In genomic region chr2:121209014-121209610, GRCh38 we compare ENCODE assay signal across 14 cellular contexts.
DNase-seq lines count a peak whose midpoint lies in the region; ATAC-seq and TF ChIP-seq lines count a peak whose summit lies in the region.
"Had no signal": no experiment of that assay in that cellular context is flagged by ENCODE, and none has a peak within 500 bp of the region (broad histone marks: within the 10 kb centered on the region; RNA-seq: fewer than 3 reads in every experiment).

No MANE protein-coding gene starts in this region.

- no TSS peak for BruUV-seq in MCF 10A (replicated peaks; lab: Mats Ljungman, UMichigan)

- CTCF ChIA-PET in MCF 10A (lab: Yijun Ruan, JAX): interaction anchor here (0.6 to 1.5 kb wide), 5 partner anchors 11 to 124 kb away, joined by 3 to 4 read pairs (median 3); no protein-coding TSS in a partner anchor
- CTCF ChIA-PET in CD4-positive, alpha-beta memory T cell (lab: Charles Lee; ENCODE audit: partially characterized antibody): interaction anchor here (0.9 kb wide), 1 partner anchor 132 kb away, joined by 3 read pairs; no protein-coding TSS in a partner anchor

- H3K27me3 ChIP-seq in breast epithelium (no peaks in the 10 kb centered on the region), endodermal cell (ENCODE audit: control insufficient read depth, insufficient read depth, low read length, poor library complexity, severe bottlenecking) (no peaks in the 10 kb centered on the region), spleen (replicated peaks in 1 of 7) (peaks cover 0 to 7% (median 0%) of the 10 kb centered on the region in 7 donors)
- no peaks in the 10 kb centered on the region for H3K27me3 ChIP-seq in CD4-positive, alpha-beta memory T cell (ENCODE audit: insufficient read depth, low read length)

- no peak overlapping the region for H3K4me3 Mint-ChIP-seq in MCF 10A (ENCODE audit: unreplicated experiment)
- no peak overlapping the region for H3K4me3 Mint-ChIP-seq in endodermal cell
- H3K4me3 Mint-ChIP-seq in CD4-positive, alpha-beta memory T cell: no peak overlapping the region
- H3K4me3 Mint-ChIP-seq: CD14-positive monocyte; CD8-positive, alpha-beta memory T cell had no signal

- H3K36me3 ChIP-seq in breast epithelium: no peaks in the 10 kb centered on the region
- no peaks in the 10 kb centered on the region for H3K36me3 ChIP-seq in endodermal cell (ENCODE audit: control insufficient read depth, insufficient read depth, low read length)
- H3K36me3 ChIP-seq in spleen: no peaks in the 10 kb centered on the region
- H3K36me3 ChIP-seq in CD4-positive, alpha-beta memory T cell (ENCODE audit: insufficient read depth, low read length): no peaks in the 10 kb centered on the region

- H3K9me3 Mint-ChIP-seq in MCF 10A (ENCODE audit: unreplicated experiment) (no peaks in the 10 kb centered on the region), endodermal cell (no peaks in the 10 kb centered on the region)
- H3K9me3 Mint-ChIP-seq in CD4-positive, alpha-beta memory T cell: no peaks in the 10 kb centered on the region
- H3K9me3 Mint-ChIP-seq: CD8-positive, alpha-beta memory T cell had no signal

- ATAC-seq in HG03521 (IDR thresholded peaks at IDR 0.05; ENCODE audit: unreplicated experiment) (no peak), GM19455 (IDR thresholded peaks at IDR 0.05; ENCODE audit: unreplicated experiment) (no peak)
- ATAC-seq: HCT116 had no signal

- H3K9me3 ChIP-seq in breast epithelium (no peaks in the 10 kb centered on the region), endodermal cell (ENCODE audit: control insufficient read depth, low read length) (no peaks in the 10 kb centered on the region), spleen (no peaks in the 10 kb centered on the region)
- H3K9me3 ChIP-seq in CD4-positive, alpha-beta memory T cell (ENCODE audit: control insufficient read depth in 1 of 2, low read length in 2 of 2): no peaks in the 10 kb centered on the region

- no peaks in the 10 kb centered on the region for H3K4me1 ChIP-seq in breast epithelium
- H3K4me1 ChIP-seq in endodermal cell (ENCODE audit: control insufficient read depth, insufficient read depth, low read length): peaks cover 21% of the 10 kb centered on the region
- no peaks in the 10 kb centered on the region for H3K4me1 ChIP-seq in spleen
- no peaks in the 10 kb centered on the region for H3K4me1 ChIP-seq in CD4-positive, alpha-beta memory T cell (ENCODE audit: insufficient read depth, low read length)

- 94 to 100% methylated on average over 2 to 13 of the region's 13 CpGs for WGBS in endodermal cell (ENCODE audit: insufficient coverage in 1 of 2, insufficient read length in 1 of 2), 2 experiments
- 80 to 91% (median 89%) methylated on average over 9 to 13 of the region's 13 CpGs for WGBS in spleen, 5 donors

- H3K4me3 ChIP-seq in breast epithelium (no peak overlapping the region), endodermal cell (ENCODE audit: low read length) (no peak overlapping the region), spleen (no peak overlapping the region)
- H3K4me3 ChIP-seq in CD4-positive, alpha-beta memory T cell (ENCODE audit: low read length in 2 of 2): no peak overlapping the region

- H3K27ac ChIP-seq in breast epithelium (no peak overlapping the region), endodermal cell (ENCODE audit: low read depth, low read length) (no peak overlapping the region), spleen (no peak overlapping the region)
- no peak overlapping the region for H3K27ac ChIP-seq in CD4-positive, alpha-beta memory T cell (ENCODE audit: low read depth, low read length)
- H3K27ac ChIP-seq: 22Rv1 had no signal

- DNase-seq in MCF 10A (ENCODE audit: unreplicated experiment) (no peak), breast epithelium (ENCODE audit: low spot score in 2 of 2) (no peak), endodermal cell (peak; percentile 49), spleen (peak; percentile 65)
- DNase-seq in CD4-positive, alpha-beta memory T cell: no peak
- DNase-seq: CD8-positive, alpha-beta memory T cell; DMS53; GF-D8; IMR-90 had no signal

- TF ChIP-seq POLR2A in breast epithelium (IDR thresholded peaks at IDR 0.05): no peak
- no peak for TF ChIP-seq POLR2A in spleen (IDR thresholded peaks at IDR 0.05)

- POLR2A ChIA-PET in MCF 10A (lab: Yijun Ruan, JAX): interaction anchor here (1.0 to 7.5 kb wide), 4 partner anchors 11 to 75 kb away, joined by 4 to 69 read pairs (median 4); no protein-coding TSS in a partner anchor
- POLR2A ChIA-PET in CD4-positive, alpha-beta memory T cell (lab: Charles Lee; ENCODE audit: partially characterized antibody): no interaction called here

- intact Hi-C loops in MCF 10A (cut with micrococcal nuclease): no loop called here
- intact Hi-C loops in breast epithelium (cut with DNase I; ENCODE audit: low total_unique reads): loop anchor here (5.0 kb wide), 1 partner anchor 1772 kb away; no protein-coding TSS in a partner anchor
- intact Hi-C loops in spleen (cut with DNase I; ENCODE audit: low total_unique reads): no loop called here
- intact Hi-C loops in CD4-positive, alpha-beta memory T cell (cut with micrococcal nuclease): no loop called here

- peak overlapping the region; percentile 74 for H3K27ac Mint-ChIP-seq in MCF 10A (ENCODE audit: low read depth, unreplicated experiment)
- no peak overlapping the region for H3K27ac Mint-ChIP-seq in endodermal cell
- no peak overlapping the region for H3K27ac Mint-ChIP-seq in CD4-positive, alpha-beta memory T cell
- H3K27ac Mint-ChIP-seq: CD8-positive, alpha-beta memory T cell had no signal

- TF ChIP-seq CTCF in MCF 10A (IDR thresholded peaks at IDR 0.05; ENCODE audit: unreplicated experiment) (no peak), breast epithelium (IDR thresholded peaks at IDR 0.05) (no peak), endodermal cell (conservative IDR thresholded peaks at IDR 0.05) (no peak), spleen (IDR thresholded peaks at IDR 0.05 in 8 of 11, conservative IDR thresholded peaks at IDR 0.05 in 3 of 11) (no peak)

- H3K9ac ChIP-seq in endodermal cell (ENCODE audit: extremely low read depth, low read length, poor library complexity, severe bottlenecking): no peak overlapping the region

- H3K36me3 Mint-ChIP-seq in MCF 10A (ENCODE audit: insufficient read depth, unreplicated experiment): peaks cover 8% of the 10 kb centered on the region
- H3K36me3 Mint-ChIP-seq in endodermal cell (ENCODE audit: low read depth): no peaks in the 10 kb centered on the region
- no peaks in the 10 kb centered on the region for H3K36me3 Mint-ChIP-seq in CD4-positive, alpha-beta memory T cell
- H3K36me3 Mint-ChIP-seq: CD14-positive monocyte; CD8-positive, alpha-beta memory T cell had no signal

- H3K27me3 Mint-ChIP-seq in MCF 10A (ENCODE audit: insufficient read depth, unreplicated experiment) (no peaks in the 10 kb centered on the region), endodermal cell (ENCODE audit: insufficient read depth) (no peaks in the 10 kb centered on the region)
- H3K27me3 Mint-ChIP-seq in CD4-positive, alpha-beta memory T cell: peaks cover 0 to 3% of the 10 kb centered on the region in 2 donors

- H3K4me1 Mint-ChIP-seq in MCF 10A (ENCODE audit: insufficient read depth, unreplicated experiment): peaks cover 22% of the 10 kb centered on the region
- peaks cover 22% of the 10 kb centered on the region for H3K4me1 Mint-ChIP-seq in endodermal cell
- no peaks in the 10 kb centered on the region for H3K4me1 Mint-ChIP-seq in CD4-positive, alpha-beta memory T cell
- H3K4me1 Mint-ChIP-seq: CD8-positive, alpha-beta memory T cell had no signal

Comparison
In these comparisons a context has a peak if more than half of its experiments do, and no peak if none do; other contexts are left out.
1. DNase-seq: peak in endodermal cell (single experiment) and spleen (single experiment); none in MCF 10A (single experiment), breast epithelium (0 of 2) and CD4-positive, alpha-beta memory T cell (0 of 5).